In the genomic region with DNA sequence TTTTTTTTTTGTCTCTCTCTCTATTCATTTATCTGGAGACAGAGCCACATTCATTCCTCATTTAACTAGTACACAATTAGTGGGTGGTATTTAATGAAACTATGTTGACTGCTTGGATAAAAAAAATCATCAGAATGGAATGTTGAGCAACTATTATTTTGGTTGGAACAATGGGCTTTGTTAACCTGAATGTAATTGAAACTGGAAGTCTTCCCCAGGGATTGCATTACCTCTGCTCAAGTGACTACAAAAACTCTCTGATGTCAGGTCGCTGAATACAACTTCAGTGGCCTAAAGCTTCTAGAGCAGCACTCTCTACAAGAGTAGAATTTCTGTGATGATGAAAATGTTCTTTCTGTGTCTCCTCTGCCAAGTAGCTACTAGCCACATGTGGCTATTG, we compare ENCODE assay signal across 20 cellular contexts.
"Had no signal": no experiment of that assay in that cellular context is flagged by ENCODE, and none has a peak within 500 bp of the region (broad histone marks: within the 10 kb centered on the region; RNA-seq: fewer than 3 reads in every experiment).

No MANE protein-coding gene starts in this region.

- H3K4me2 ChIP-seq: hepatocyte, smooth muscle cell had no signal

- H3K4me1 ChIP-seq: esophagus squamous epithelium, gastrocnemius medialis, parathyroid adenoma, right atrium auricular region had no signal

- ATAC-seq: activated CD4-positive, alpha-beta T cell treated with anti-CD3 and anti-CD28 coated beads for 36 hours; activated CD8-positive, alpha-beta T cell treated with anti-CD3 and anti-CD28 coated beads, Interleukin-2, amount 10 ng/mL, durations not matched to agents 7 days and 5 days; gastrocnemius medialis; left ventricle myocardium superior; stimulated activated effector memory CD8-positive, alpha-beta T cell treated with anti-CD3 and anti-CD28 coated beads, Interleukin-12 subunit alpha, Interleukin-12 subunit beta, amount 100 ng/mL, for 72 hours; T-cell had no signal

- H2AFZ ChIP-seq: hepatocyte, parathyroid adenoma had no signal

- H3K36me3 ChIP-seq: esophagus squamous epithelium, gastrocnemius medialis, right atrium auricular region, tibial artery had no signal

- H3K27ac ChIP-seq: esophagus squamous epithelium, gastrocnemius medialis, hepatocyte, parathyroid adenoma, right atrium auricular region, tibial artery, VCaP had no signal

- H3K4me3 ChIP-seq: esophagus squamous epithelium, gastrocnemius medialis, hepatocyte, right atrium auricular region, smooth muscle cell, tibial artery had no signal

- H3K27me3 ChIP-seq: esophagus squamous epithelium, gastrocnemius medialis, hepatocyte, right atrium auricular region, tibial artery had no signal

- H3K9me3 ChIP-seq: esophagus squamous epithelium, gastrocnemius medialis, right atrium auricular region, tibial artery had no signal

- DNase-seq: activated CD4-positive, alpha-beta T cell treated with anti-CD3 and anti-CD28 coated beads for 36 hours; activated CD8-positive, alpha-beta memory T cell treated with anti-CD3 and anti-CD28 coated beads, Interleukin-2, amount 50 U/mL, for 48 hours; activated CD8-positive, alpha-beta T cell treated with anti-CD3 and anti-CD28 coated beads, Interleukin-2, amount 10 ng/mL, durations not matched to agents 7 days and 5 days; activated naive CD4-positive, alpha-beta T cell treated with Interleukin-2 at 50 U/mL for 16 hours; cerebellar nuclear complex; dermis blood vessel endothelial cell; endodermal cell; esophagus squamous epithelium; gastrocnemius medialis; kidney; left ventricle myocardium superior; mesendoderm; T-cell; tibial artery had no signal

- H3K9ac ChIP-seq: parathyroid adenoma had no signal
